7 cellular contexts compared by ENCODE assay signal in the genomic region with DNA sequence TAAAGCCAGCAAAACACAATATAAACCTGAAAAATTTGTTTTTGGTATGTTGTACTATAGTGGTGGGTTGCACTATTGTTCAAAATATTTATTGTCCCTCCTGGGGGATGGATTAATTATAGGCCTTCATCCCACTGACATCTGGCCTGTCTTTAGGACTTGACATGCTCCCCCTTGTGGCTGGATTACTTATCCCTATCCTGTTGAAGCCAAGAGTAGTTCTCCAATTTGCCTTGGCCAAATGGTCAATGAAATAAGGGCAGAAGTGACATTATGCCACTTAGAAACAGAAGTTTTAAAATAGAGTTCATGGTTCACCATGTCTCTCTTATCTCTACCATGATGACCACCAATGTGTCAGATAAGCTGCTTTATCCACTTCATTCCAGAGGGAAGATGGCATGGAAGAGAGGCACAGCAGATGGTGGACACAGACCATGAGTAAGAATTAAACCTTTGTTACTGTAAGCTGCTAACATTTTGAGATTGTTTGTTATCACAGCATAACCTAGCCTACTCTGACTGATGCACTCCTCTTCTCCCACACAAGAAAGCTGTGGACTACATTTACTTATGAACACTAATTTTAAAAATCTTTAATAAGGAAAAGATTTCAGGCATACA.
DNase-seq lines count a peak whose midpoint lies in the region; ATAC-seq and TF ChIP-seq lines count a peak whose summit lies in the region.

No MANE protein-coding gene starts in this region.

- H3K27me3 ChIP-seq in DOHH2 (ENCODE audit: control insufficient read depth, low read length), result peaks cover 2% of the 10 kb centered on the region; the same call in 1 of the 2 replicates
- no peaks in the 10 kb centered on the region for H3K27me3 ChIP-seq in HL-60 (ENCODE audit: insufficient read depth, poor library complexity, severe bottlenecking)

- H3K36me3 ChIP-seq in DOHH2 (ENCODE audit: control insufficient read depth, low read length), result no peaks in the 10 kb centered on the region

- H3K9me2 ChIP-seq in DOHH2 (replicated peaks; ENCODE audit: control insufficient read depth, low read length), result no peaks in the 10 kb centered on the region

- ATAC-seq in HG03439 (IDR thresholded peaks at IDR 0.05; ENCODE audit: unreplicated experiment) (no peak), HG02798 (IDR thresholded peaks at IDR 0.05; ENCODE audit: poor library complexity, unreplicated experiment) (no peak)

- H4K20me1 ChIP-seq in DOHH2 (ENCODE audit: control insufficient read depth, insufficient read depth, low read depth, low read length), result no peaks in the 10 kb centered on the region

- H3K4me2 ChIP-seq in DOHH2 (ENCODE audit: low read length), result no peak overlapping the region

- TF ChIP-seq CTCF in DOHH2 (IDR thresholded peaks at IDR 0.05; ENCODE audit: low read depth, low read length, poor library complexity, severe bottlenecking) (peak; percentile 77), HL-60 (IDR thresholded peaks at IDR 0.05; ENCODE audit: insufficient read depth, low read length) (peak; percentile 20)

- H3F3A ChIP-seq in DOHH2 (ENCODE audit: control insufficient read depth, insufficient read depth), result no peaks in the 10 kb centered on the region

- H3K9me3 ChIP-seq in DOHH2 (ENCODE audit: control insufficient read depth, insufficient read depth, low read length), result 0 out of 2 replicates have a peak, but pooled peaks cover 4% of the 10 kb centered on the region

- H3K4me3 ChIP-seq in DOHH2 (ENCODE audit: low read length), result no peak overlapping the region
- no peak overlapping the region for H3K4me3 ChIP-seq in HL-60 (replicated peaks; ENCODE audit: insufficient read depth, low read length)

- no peaks in the 10 kb centered on the region for H3K79me2 ChIP-seq in DOHH2 (ENCODE audit: control insufficient read depth, low read length)

- H3K27ac ChIP-seq in DOHH2 (ENCODE audit: low read depth, low read length) (no peak overlapping the region), HL-60 (replicated peaks) (no peak overlapping the region), caudate nucleus (ENCODE audit: low read depth, low read length) (no peak overlapping the region)

- DNase-seq in HL-60 (ENCODE audit: low read depth in 1 of 2, low spot score in 1 of 2) (peak in 1 of 2 experiments; percentile 27), SKM-1 treated with dmso at 0.1 percent for 144 hours (lab: John Stamatoyannopoulos, UW; ENCODE audit: unreplicated experiment) (peak; percentile 31), iPS DF 4.7 (ENCODE audit: extremely low read depth, low spot score) (peak; percentile 33), caudate nucleus (lab: John Stamatoyannopoulos, UW) (no peak)

- no peaks in the 10 kb centered on the region for H3K4me1 ChIP-seq in DOHH2 (ENCODE audit: control insufficient read depth, low read length)

Comparison
In these comparisons a context has a peak if more than half of its experiments do, and no peak if none do; other contexts are left out.
1. DNase-seq: peak in SKM-1 treated with dmso at 0.1 percent for 144 hours (single experiment) and iPS DF 4.7 (single experiment); none in caudate nucleus (0 of 61).